15 cellular contexts compared by ENCODE assay signal in genomic region chr5:123120197-123120596, GRCh38. TPM values are rescaled to one million over a fixed set of nuclear protein-coding genes. Genes with fewer than 3 reads are reported as not detected.
DNase-seq lines count a peak whose midpoint lies in the region; ATAC-seq, FAIRE-seq and TF ChIP-seq lines count a peak whose summit lies in the region.
"Had no signal": no experiment of that assay in that cellular context is flagged by ENCODE, and none has a peak within 500 bp of the region (broad histone marks: within the 10 kb centered on the region; RNA-seq: fewer than 3 reads in every experiment).

No MANE protein-coding gene starts in this region.

- H3K36me3 Mint-ChIP-seq in MCF 10A (ENCODE audit: insufficient read depth, unreplicated experiment): peaks cover 7% of the 10 kb centered on the region

- peak; percentile 37 for TF ChIP-seq CTCF in MCF 10A (IDR thresholded peaks at IDR 0.05; ENCODE audit: unreplicated experiment)
- TF ChIP-seq CTCF in breast epithelium (IDR thresholded peaks at IDR 0.05): no peak
- 0 out of 2 replicates have a peak, but pooled peaks have one; percentile 18 for TF ChIP-seq CTCF in PC-3 (conservative IDR thresholded peaks at IDR 0.05; ENCODE audit: low read depth, low read length)
- peak; percentile 25 for TF ChIP-seq CTCF in fibroblast of mammary gland (conservative IDR thresholded peaks at IDR 0.05; ENCODE audit: control insufficient read depth, insufficient read depth, low read depth, low read length)

- H3K27ac Mint-ChIP-seq in MCF 10A (ENCODE audit: low read depth, unreplicated experiment): no peak overlapping the region
- H3K27ac Mint-ChIP-seq: B cell had no signal

- peak; percentile 55 for ATAC-seq in PC-3
- ATAC-seq in GM21367 (IDR thresholded peaks at IDR 0.05; ENCODE audit: unreplicated experiment): no peak
- ATAC-seq: body of pancreas, heart right ventricle had no signal

- H3K27me3 ChIP-seq in breast epithelium: no peaks in the 10 kb centered on the region
- peaks cover 17% of the 10 kb centered on the region; the same call in 1 of the 2 replicates for H3K27me3 ChIP-seq in PC-3 (ENCODE audit: low read length)
- H3K27me3 ChIP-seq: body of pancreas, upper lobe of left lung had no signal

- CTCF ChIA-PET in MCF 10A (lab: Yijun Ruan, JAX) (interaction anchor here (0.5 to 1.9 kb wide), 5 partner anchors 23 to 348 kb away, joined by 3 to 5 read pairs (median 3); no protein-coding TSS in a partner anchor), PC-3 (lab: Charles Lee) (no interaction called here)

- H3K4me1 Mint-ChIP-seq in MCF 10A (ENCODE audit: insufficient read depth, unreplicated experiment): peaks cover 29% of the 10 kb centered on the region
- H3K4me1 Mint-ChIP-seq: B cell had no signal

- intact Hi-C loops in MCF 10A (cut with micrococcal nuclease) (no loop called here), breast epithelium (cut with DNase I; ENCODE audit: low total_unique reads) (no loop called here), PC-3 (cut with micrococcal nuclease) (no loop called here)

- H3K4me1 ChIP-seq in breast epithelium (no peaks in the 10 kb centered on the region), PC-3 (ENCODE audit: insufficient read depth, low read length) (no peaks in the 10 kb centered on the region)
- H3K4me1 ChIP-seq: body of pancreas, Peyer's patch had no signal

- H3K4me2 ChIP-seq in PC-3 (ENCODE audit: low read length): no peak overlapping the region

- H3K9me2 ChIP-seq in PC-3 (replicated peaks; ENCODE audit: low read length): no peaks in the 10 kb centered on the region

- no peaks in the 10 kb centered on the region for H3F3A ChIP-seq in PC-3 (ENCODE audit: low read length, unreplicated experiment)

- peak; percentile 45 for DNase-seq in MCF 10A (ENCODE audit: unreplicated experiment)
- DNase-seq in breast epithelium (ENCODE audit: low spot score in 2 of 2): no peak
- DNase-seq in PC-3: no peak
- no peak for DNase-seq in fibroblast of mammary gland (ENCODE audit: low read depth)
- peak; percentile 50 for DNase-seq in urothelium cell line (ENCODE audit: low spot score)
- no peak for DNase-seq in activated gamma-delta T cell (lab: John Stamatoyannopoulos, UW)
- DNase-seq in NCI-H187 (lab: John Stamatoyannopoulos, UW): no peak
- DNase-seq: activated CD4-positive, alpha-beta T cell treated with anti-CD3 and anti-CD28 coated beads, Interleukin-2, amount 50 U/mL, for 4 hours; body of pancreas; heart right ventricle; Peyer's patch; stimulated activated CD4-positive, alpha-beta T cell treated with anti-CD3 and anti-CD28 coated beads, Interleukin-4, amount 100 ng/mL, for 1 hour; upper lobe of left lung had no signal

- H3K79me2 ChIP-seq in PC-3 (ENCODE audit: low read length): no peaks in the 10 kb centered on the region

- no peak overlapping the region for H3K4me3 ChIP-seq in breast epithelium
- no peak overlapping the region for H3K4me3 ChIP-seq in PC-3 (ENCODE audit: low read length)
- no peak overlapping the region for H3K4me3 ChIP-seq in fibroblast of mammary gland (ENCODE audit: control insufficient read depth, low read depth, low read length)
- H3K4me3 ChIP-seq: body of pancreas, heart right ventricle, Peyer's patch, upper lobe of left lung had no signal

- BruUV-seq in MCF 10A (replicated peaks; lab: Mats Ljungman, UMichigan): no TSS peak
- BruUV-seq in PC-3 (replicated peaks; lab: Mats Ljungman, UMichigan): no TSS peak

- H3K4me3 Mint-ChIP-seq in MCF 10A (ENCODE audit: unreplicated experiment): no peak overlapping the region
- H3K4me3 Mint-ChIP-seq: B cell had no signal

- no peak overlapping the region for H3K27ac ChIP-seq in breast epithelium
- H3K27ac ChIP-seq in PC-3 (ENCODE audit: low read length): no peak overlapping the region
- H3K27ac ChIP-seq: body of pancreas, heart right ventricle, Peyer's patch had no signal

- H3K9me3 ChIP-seq in breast epithelium (no peaks in the 10 kb centered on the region), PC-3 (ENCODE audit: low read length) (no peaks in the 10 kb centered on the region)
- H3K9me3 ChIP-seq: body of pancreas, heart right ventricle, Peyer's patch, upper lobe of left lung had no signal

- no peak overlapping the region for H2AFZ ChIP-seq in PC-3 (ENCODE audit: low read length)

- H3K36me3 ChIP-seq in breast epithelium (no peaks in the 10 kb centered on the region), PC-3 (ENCODE audit: low read depth, low read length) (no peaks in the 10 kb centered on the region)
- H3K36me3 ChIP-seq: heart right ventricle, Peyer's patch, upper lobe of left lung had no signal

- H3K9me3 Mint-ChIP-seq in MCF 10A (ENCODE audit: unreplicated experiment): no peaks in the 10 kb centered on the region

- TF ChIP-seq POLR2A in breast epithelium (IDR thresholded peaks at IDR 0.05): no peak

- peak; percentile 40 for FAIRE-seq in urothelium cell line (lab: Jason Lieb, UNC)

- no peaks in the 10 kb centered on the region for H3K27me3 Mint-ChIP-seq in MCF 10A (ENCODE audit: insufficient read depth, unreplicated experiment)

- no peak overlapping the region for H3K9ac ChIP-seq in PC-3 (ENCODE audit: low read length)

- POLR2A ChIA-PET in MCF 10A (lab: Yijun Ruan, JAX) (interaction anchor here (1.0 to 1.6 kb wide), 3 partner anchors 11 to 173 kb away, joined by 3 to 6 read pairs (median 3); no protein-coding TSS in a partner anchor), PC-3 (lab: Charles Lee; ENCODE audit: unreplicated experiment) (no interaction called here)

- H4K20me1 ChIP-seq in PC-3 (ENCODE audit: low read length): no peaks in the 10 kb centered on the region

RNA-seq across cellular contexts. Expression of gene PRDM6, which starts 31.2 kb away (rescaled TPM):
- 0.98 and 1.3 TPM in 2 replicates for total RNA-seq in MCF 10A (2022)
- total RNA-seq in breast epithelium: 1 to 10 TPM in 1 of 3 donors, under 1 TPM in 2; 0.48 to 2.6 (median 0.66) TPM
- total RNA-seq in PC-3 (2014; rRNA removed): not detected in 2 replicates
- total RNA-seq: B cell had no signal

Comparison
In these comparisons a context has a peak if more than half of its experiments do, and no peak if none do; other contexts are left out.
1. DNase-seq: peak in MCF 10A (single experiment) and urothelium cell line (single experiment); none in breast epithelium (0 of 2), PC-3 (single experiment), fibroblast of mammary gland (single experiment), activated gamma-delta T cell (single experiment) and NCI-H187 (0 of 2).
2. CTCF ChIP-seq: peak in MCF 10A (single experiment), PC-3 (single experiment) and fibroblast of mammary gland (single experiment); none in breast epithelium (0 of 3).